Comparison of ENCODE assay signal across 9 cellular contexts in the genomic region with DNA sequence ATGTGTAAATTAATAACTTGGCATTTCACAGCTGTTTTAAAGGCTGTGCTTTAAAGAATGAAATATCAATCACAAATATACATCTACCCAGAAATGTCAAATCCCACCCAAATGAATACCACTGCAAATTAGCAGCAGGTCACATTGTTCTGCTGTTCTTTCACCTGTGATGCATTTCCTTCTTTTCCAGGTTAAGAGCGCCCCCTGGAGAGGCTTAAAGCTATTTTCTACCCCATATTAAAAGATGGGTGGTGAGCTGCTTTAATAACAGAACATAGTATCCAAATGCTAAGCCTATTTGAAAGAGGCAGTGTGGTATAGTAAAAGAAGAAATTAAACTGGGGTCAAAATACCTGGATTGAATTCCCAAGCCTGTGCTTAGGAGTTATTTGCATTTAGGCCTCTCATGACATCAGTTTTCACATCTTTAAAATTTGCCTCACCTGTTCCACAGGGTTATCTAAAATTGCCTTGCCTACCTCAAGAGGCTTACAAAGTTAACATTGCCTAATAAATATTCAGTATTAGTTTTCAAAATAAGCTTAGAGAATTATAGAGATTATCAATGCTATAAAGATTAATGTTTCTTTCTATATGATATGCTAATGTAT.
DNase-seq lines count a peak whose midpoint lies in the region; ATAC-seq, FAIRE-seq and TF ChIP-seq lines count a peak whose summit lies in the region.
"Had no signal": no experiment of that assay in that cellular context is flagged by ENCODE, and none has a peak within 500 bp of the region (broad histone marks: within the 10 kb centered on the region; RNA-seq: fewer than 3 reads in every experiment).

No MANE protein-coding gene starts in this region.

- TF ChIP-seq CTCF in C4-2B (conservative IDR thresholded peaks at IDR 0.05): peak; percentile 77
- peak; percentile 75 for TF ChIP-seq CTCF in GM13977 (IDR thresholded peaks at IDR 0.05; ENCODE audit: extremely low read depth, insufficient read depth, missing control alignments)
- peak; percentile 68 for TF ChIP-seq CTCF in WERI-Rb-1 (IDR thresholded peaks at IDR 0.05; ENCODE audit: low read depth, low read length)
- peak; percentile 40 to 66 (median 50) for TF ChIP-seq CTCF in keratinocyte (optimal IDR thresholded peaks at IDR 0.05 in 1 of 3, IDR thresholded peaks at IDR 0.05 in 1 of 3, conservative IDR thresholded peaks at IDR 0.05 in 1 of 3; ENCODE audit: extremely low read depth in 1 of 3, insufficient read depth in 2 of 3, low read length in 3 of 3)
- peak in 1 of 4 experiments; percentile 42 for TF ChIP-seq CTCF in gastroesophageal sphincter (IDR thresholded peaks at IDR 0.05)
- TF ChIP-seq CTCF in sigmoid colon (IDR thresholded peaks at IDR 0.05): peak in 2 of 4 experiments; percentile 12 to 49

- no peaks in the 10 kb centered on the region for H3K9me1 ChIP-seq in keratinocyte (ENCODE audit: control insufficient read depth, extremely low read depth, insufficient read depth, low read length)

- in situ Hi-C loops in GM13977 (cut with MboI; ENCODE audit: low pct_unique_long_range_greater_than_20kb, low sequenced_read_pairs, unreplicated experiment): no loop called here

- TF ChIP-seq POLR2A in gastroesophageal sphincter (IDR thresholded peaks at IDR 0.05): no peak
- TF ChIP-seq POLR2A in sigmoid colon (IDR thresholded peaks at IDR 0.05): no peak

- no peak overlapping the region for H3K9ac ChIP-seq in keratinocyte (ENCODE audit: control insufficient read depth, extremely low read depth, insufficient read depth, low read length)

- no peak overlapping the region for H2AFZ ChIP-seq in keratinocyte (ENCODE audit: control insufficient read depth, low read length)

- ATAC-seq in gastroesophageal sphincter: no peak
- no peak for ATAC-seq in HG02973 (IDR thresholded peaks at IDR 0.05; ENCODE audit: unreplicated experiment)

- H3K9me3 ChIP-seq in WERI-Rb-1 (ENCODE audit: severe bottlenecking): no peaks in the 10 kb centered on the region
- H3K9me3 ChIP-seq in keratinocyte (ENCODE audit: control insufficient read depth, low read depth, low read length): no peaks in the 10 kb centered on the region
- no peaks in the 10 kb centered on the region for H3K9me3 ChIP-seq in gastroesophageal sphincter
- no peaks in the 10 kb centered on the region for H3K9me3 ChIP-seq in sigmoid colon
- H3K9me3 ChIP-seq: thoracic aorta had no signal

- DNase-seq in GM13977 (ENCODE audit: low spot score) (peak; percentile 24), NCI-H1694 (lab: John Stamatoyannopoulos, UW) (peak; percentile 57), WERI-Rb-1 (peak; percentile 85), keratinocyte (ENCODE audit: low read depth, low spot score) (no peak), sigmoid colon (no peak)

- H3K36me3 ChIP-seq in WERI-Rb-1: no peaks in the 10 kb centered on the region
- no peaks in the 10 kb centered on the region for H3K36me3 ChIP-seq in keratinocyte (ENCODE audit: control insufficient read depth in 2 of 2, extremely low read depth in 1 of 2, insufficient read depth in 2 of 2, low read length in 2 of 2)
- H3K36me3 ChIP-seq in gastroesophageal sphincter: no peaks in the 10 kb centered on the region
- no peaks in the 10 kb centered on the region for H3K36me3 ChIP-seq in sigmoid colon
- H3K36me3 ChIP-seq: thoracic aorta had no signal

- H3K27ac ChIP-seq in C4-2B: no peak overlapping the region
- no peak overlapping the region for H3K27ac ChIP-seq in WERI-Rb-1
- no peak overlapping the region for H3K27ac ChIP-seq in keratinocyte (ENCODE audit: control insufficient read depth, insufficient read depth, low read length)
- no peak overlapping the region for H3K27ac ChIP-seq in gastroesophageal sphincter
- H3K27ac ChIP-seq in sigmoid colon: no peak overlapping the region
- H3K27ac ChIP-seq: thoracic aorta had no signal

- FAIRE-seq in keratinocyte (lab: Jason Lieb, UNC): no peak

- H3K79me2 ChIP-seq in keratinocyte (ENCODE audit: control insufficient read depth, insufficient read depth, low read length): no peaks in the 10 kb centered on the region

- H4K20me1 ChIP-seq in keratinocyte (ENCODE audit: control insufficient read depth, extremely low read depth, insufficient read depth, low read length): no peaks in the 10 kb centered on the region

- intact Hi-C loops in sigmoid colon (cut with DNase I): loop anchor here (5.0 kb wide), 1 partner anchor 402 kb away; no protein-coding TSS in a partner anchor

- H3K4me1 ChIP-seq in keratinocyte (ENCODE audit: control insufficient read depth, extremely low read depth, insufficient read depth, low read length) (no peaks in the 10 kb centered on the region), gastroesophageal sphincter (no peaks in the 10 kb centered on the region), sigmoid colon (no peaks in the 10 kb centered on the region)

- H3K4me3 ChIP-seq in WERI-Rb-1 (ENCODE audit: low read depth, low read length) (no peak overlapping the region), keratinocyte (ENCODE audit: control insufficient read depth in 2 of 3, extremely low read depth in 1 of 3, insufficient read depth in 2 of 3, low read depth in 1 of 3, low read length in 3 of 3) (no peak overlapping the region), gastroesophageal sphincter (no peak overlapping the region), sigmoid colon (no peak overlapping the region)
- H3K4me3 ChIP-seq: thoracic aorta had no signal

- H3K27me3 ChIP-seq in WERI-Rb-1 (ENCODE audit: insufficient read depth, low read depth, severe bottlenecking): no peaks in the 10 kb centered on the region
- no peaks in the 10 kb centered on the region for H3K27me3 ChIP-seq in keratinocyte (ENCODE audit: control insufficient read depth, extremely low read depth, insufficient read depth, low read length)
- no peaks in the 10 kb centered on the region for H3K27me3 ChIP-seq in gastroesophageal sphincter
- H3K27me3 ChIP-seq in sigmoid colon: no peaks in the 10 kb centered on the region

- 0% methylated on average over 1 of the region's 1 CpG for WGBS in gastroesophageal sphincter (ENCODE audit: low coverage in 1 of 2), 2 donors
- 2% methylated on average over 1 of the region's 1 CpG for WGBS in sigmoid colon, 2 donors

- no peak overlapping the region for H3K4me2 ChIP-seq in keratinocyte (ENCODE audit: control insufficient read depth, extremely low read depth, insufficient read depth, low read depth, low read length)

- dilution Hi-C loops in keratinocyte (cut with MboI; ENCODE audit: extremely low pct_ligation_motif_present, low sequenced_read_pairs): no loop called here

- no peak for TF ChIP-seq EP300 in gastroesophageal sphincter (IDR thresholded peaks at IDR 0.05)
- no peak for TF ChIP-seq EP300 in sigmoid colon (IDR thresholded peaks at IDR 0.05)

Comparison
In these comparisons a context has a peak if more than half of its experiments do, and no peak if none do; other contexts are left out.
1. DNase-seq: peak in GM13977 (single experiment), NCI-H1694 (single experiment) and WERI-Rb-1 (single experiment); none in keratinocyte (single experiment) and sigmoid colon (single experiment).